ENCODE assay signal across 13 cellular contexts in genomic region chr5:168676499-168676898, GRCh38.
DNase-seq lines count a peak whose midpoint lies in the region; ATAC-seq and TF ChIP-seq lines count a peak whose summit lies in the region.
"Had no signal": no experiment of that assay in that cellular context is flagged by ENCODE, and none has a peak within 500 bp of the region (broad histone marks: within the 10 kb centered on the region; RNA-seq: fewer than 3 reads in every experiment).

No MANE protein-coding gene starts in this region.

- H3K4me1 ChIP-seq in foreskin keratinocyte (no peaks in the 10 kb centered on the region), heart left ventricle (peaks cover 0 to 22% (median 8%) of the 10 kb centered on the region in 12 donors)

- H3K27me3 ChIP-seq in foreskin keratinocyte = no peaks in the 10 kb centered on the region
- H3K27me3 ChIP-seq in heart left ventricle = no peaks in the 10 kb centered on the region

- ATAC-seq in foreskin keratinocyte = peak; percentile 23
- ATAC-seq in heart left ventricle = no peak
- ATAC-seq in GM19035 (IDR thresholded peaks at IDR 0.05; ENCODE audit: unreplicated experiment) = no peak
- ATAC-seq: T-cell had no signal

- peaks cover 0 to 3% (median 0%) of the 10 kb centered on the region in 9 donors for H3K36me3 ChIP-seq in heart left ventricle

- 62 to 83% (median 80%) methylated on average over 4 of the region's 4 CpGs for whole genome bisulfite sequencing in heart left ventricle, 4 donors

- H3K27ac ChIP-seq in foreskin keratinocyte (no peak overlapping the region), heart left ventricle (no peak overlapping the region)
- H3K27ac ChIP-seq: C4-2B, SK-N-MC had no signal

- DNase-seq in NCI-H748 (lab: John Stamatoyannopoulos, UW; ENCODE audit: unreplicated experiment) (peak; percentile 22), NCI-H748 treated with DMSO at 0.1 percent for 48 hours (lab: John Stamatoyannopoulos, UW) (no peak), NCI-H69 (lab: John Stamatoyannopoulos, UW) (peak; percentile 42), foreskin keratinocyte (peak in 1 of 2 donors; percentile 4), heart left ventricle (no peak)
- no peak for DNase-seq in stimulated activated CD4-positive, alpha-beta T cell treated with anti-CD3 and anti-CD28 coated beads, Interleukin-12 subunit alpha, Interleukin-12 subunit beta, amount 100 ng/mL, for 4 hours
- DNase-seq: GOT3, NCI-H1436 treated with DMSO at 0.1 percent for 48 hours, NCI-H2029 treated with DMSO at 0.1 percent for 48 hours, T-cell had no signal

- no peaks in the 10 kb centered on the region for H3K9me3 ChIP-seq in heart left ventricle

- intact Hi-C loops in heart left ventricle (cut with DNase I) = loop anchor here in 6 of 10 donors (5.0 to 10.0 kb wide), 6 partner anchors 311 to 906 kb away; partner anchors contain the start of genes SLIT3 (in 5 of the 6) and SPDL1 (in 2 of the 6)

- no peak overlapping the region for H3K4me3 ChIP-seq in heart left ventricle
- H3K4me3 ChIP-seq: SK-N-MC had no signal

- TF ChIP-seq POLR2A in heart left ventricle (IDR thresholded peaks at IDR 0.05) = no peak

- TF ChIP-seq CTCF in foreskin keratinocyte (conservative IDR thresholded peaks at IDR 0.05) (no peak), heart left ventricle (IDR thresholded peaks at IDR 0.05) (no peak)

Comparison
In these comparisons a context has a peak if more than half of its experiments do, and no peak if none do; other contexts are left out.
1. DNase-seq: peak in NCI-H748 (single experiment) and NCI-H69 (single experiment); none in NCI-H748 treated with DMSO at 0.1 percent for 48 hours (single experiment), heart left ventricle (0 of 5) and stimulated activated CD4-positive, alpha-beta T cell treated with anti-CD3 and anti-CD28 coated beads, Interleukin-12 subunit alpha, Interleukin-12 subunit beta, amount 100 ng/mL, for 4 hours (single experiment).